8 cellular contexts compared by ENCODE assay signal in genomic region chr16:89052824-89053724, GRCh38. TPM values are rescaled to one million over a fixed set of nuclear protein-coding genes. Genes with fewer than 3 reads are reported as not detected.
A peak's percentile ranks its signal among the peaks of the same experiment; 100 is the strongest.
DNase-seq lines count a peak whose midpoint lies in the region; ATAC-seq and TF ChIP-seq lines count a peak whose summit lies in the region.

No MANE protein-coding gene starts in this region.

- peak; percentile 71 for TF ChIP-seq CTCF in C4-2B (conservative IDR thresholded peaks at IDR 0.05)
- TF ChIP-seq CTCF in upper lobe of left lung (IDR thresholded peaks at IDR 0.05): no peak

- H3K9me3 ChIP-seq in upper lobe of left lung: no peaks in the 10 kb centered on the region

- H3K27ac ChIP-seq in C4-2B (peak overlapping the region; percentile 57), upper lobe of left lung (no peak overlapping the region)

- in situ Hi-C loops in SK-MEL-5 (cut with HindIII; ENCODE audit: low pct_unique_long_range_greater_than_20kb, low sequenced_read_pairs): no loop called here

- WGBS in upper lobe of left lung, 2 donors: 45 to 53% methylated on average over 26 to 33 of the region's 49 CpGs

- H3K27me3 ChIP-seq in upper lobe of left lung (no peaks in the 10 kb centered on the region), H7 (ENCODE audit: control insufficient read depth, insufficient read depth, low read length) (no peaks in the 10 kb centered on the region)

- DNase-seq in Kasumi-1 (lab: John Stamatoyannopoulos, UW) (peak; percentile 19 to 58), SK-MEL-5 (ENCODE audit: low read depth, low spot score) (peak; percentile 37), fibroblast of peridontal ligament (ENCODE audit: extremely low read depth) (peak; percentile 39), upper lobe of left lung (peak; percentile 57 to 72), H7 (no peak), NCI-H446 treated with DMSO at 0.1 percent for 48 hours (lab: John Stamatoyannopoulos, UW) (no peak), germinal center (ENCODE audit: low spot score) (no peak)

- H3K4me3 ChIP-seq in upper lobe of left lung: peak overlapping the region in 3 of 4 donors; percentile 3 to 31 (median 22)
- no peak overlapping the region for H3K4me3 ChIP-seq in H7 (ENCODE audit: insufficient read depth, low read depth, low read length)

- ATAC-seq in upper lobe of left lung (ENCODE audit: low FRiP score in 2 of 2): peak in 1 of 2 donors; percentile 40

- peak in 1 of 4 donors; percentile 25 for TF ChIP-seq POLR2A in upper lobe of left lung (IDR thresholded peaks at IDR 0.05)

- H3K36me3 ChIP-seq in upper lobe of left lung (no peaks in the 10 kb centered on the region), H7 (replicated peaks; ENCODE audit: control insufficient read depth, insufficient read depth, low read length) (no peaks in the 10 kb centered on the region)

- H3K4me1 ChIP-seq in upper lobe of left lung: no peaks in the 10 kb centered on the region

- TF ChIP-seq EP300 in upper lobe of left lung (IDR thresholded peaks at IDR 0.05): no peak

RNA-seq across cellular contexts. Expression of gene ACSF3, which starts 40.6 kb away (rescaled TPM):
- total RNA-seq in SK-MEL-5 (2014; rRNA removed; shearing (Covaris generic)): 20.6 and 24.8 TPM in 2 replicates
- polyA plus RNA-seq in SK-MEL-5 (2015; cell fraction: cytosol; rRNA removed): 34.4 and 44.6 TPM in 2 replicates
- 35.2 and 40.8 TPM in 2 replicates for polyA plus RNA-seq in SK-MEL-5 (2015; cell fraction: nucleus; rRNA removed)
- total RNA-seq in upper lobe of left lung: 10 to 100 TPM; 30.2 to 97.4 (median 35.3) TPM
- total RNA-seq in H7 (2014; rRNA removed; shearing (Covaris generic)): 20.2 and 24.0 TPM in 2 replicates

Comparison
In these comparisons a context has a peak if more than half of its experiments do, and no peak if none do; other contexts are left out.
1. DNase-seq: peak in Kasumi-1 (2 of 2), SK-MEL-5 (single experiment), fibroblast of peridontal ligament (single experiment) and upper lobe of left lung (2 of 2); none in H7 (single experiment), NCI-H446 treated with DMSO at 0.1 percent for 48 hours (single experiment) and germinal center (single experiment).